In genomic region chr1:53739109-53739681, GRCh38 we compare ENCODE assay signal across 8 cellular contexts. TPM values are rescaled to one million over a fixed set of nuclear protein-coding genes. Genes with fewer than 3 reads are reported as not detected.
DNase-seq lines count a peak whose midpoint lies in the region; ATAC-seq and TF ChIP-seq lines count a peak whose summit lies in the region.

Gene GLIS1, minus strand, starts transcription at chr1:53739164. Its CDS starts 1,100 bp downstream, at chr1:53738064.

- peaks cover 59 to 86% (median 69%) of the 10 kb centered on the region in 3 donors for H3K27me3 Mint-ChIP-seq in CD14-positive monocyte (ENCODE audit: low read depth in 3 of 3)

- TF ChIP-seq CTCF in CD14-positive monocyte (IDR thresholded peaks at IDR 0.05): no peak

- peaks cover 0 to 14% (median 10%) of the 10 kb centered on the region in 7 donors for H3K9me3 Mint-ChIP-seq in CD14-positive monocyte

- peaks cover 0 to 3% of the 10 kb centered on the region in 2 donors for H3K36me3 Mint-ChIP-seq in CD14-positive monocyte

- peaks cover 12% of the 10 kb centered on the region for H3K4me1 Mint-ChIP-seq in CD14-positive monocyte

- H3K4me3 Mint-ChIP-seq in CD14-positive monocyte: peak within 1 kb of the TSS; percentile 75 to 86

- peak within 1 kb of the TSS in 1 of 7 donors; percentile 11 for H3K27ac Mint-ChIP-seq in CD14-positive monocyte

- DNase-seq in CD14-positive monocyte (ENCODE audit: low spot score): no peak
- DNase-seq in GM19240 (ENCODE audit: insufficient read length, low spot score): peak; percentile 89
- peak; percentile 73 to 97 for DNase-seq in NCI-H446 (lab: John Stamatoyannopoulos, UW)
- DNase-seq in activated T-cell treated with anti-CD3 and anti-CD28 coated beads for 1 hour (ENCODE audit: low read depth): peak; percentile 16
- DNase-seq in mucosa of gallbladder (ENCODE audit: low spot score): peak; percentile 68
- peak; percentile 33 for DNase-seq in stimulated activated CD8-positive, alpha-beta memory T cell treated with anti-CD3 and anti-CD28 coated beads, Interleukin-7, amount 100 ng/mL, for 24 hours (ENCODE audit: low read depth)

- intact Hi-C loops in CD14-positive monocyte (cut with micrococcal nuclease): no loop called here

- ATAC-seq in HG03342 (IDR thresholded peaks at IDR 0.05; ENCODE audit: unreplicated experiment) (peak; percentile 88), esophagus mucosa (peak; percentile 90)

RNA-seq across cellular contexts. Expression of gene GLIS1, which starts in this region (rescaled TPM):
- polyA plus RNA-seq in CD14-positive monocyte: not detected
- total RNA-seq in esophagus mucosa (0.20 TPM), mucosa of gallbladder (0.17 TPM)

Comparison
In these comparisons a context has a peak if more than half of its experiments do, and no peak if none do; other contexts are left out.
1. Peak in ATAC-seq in esophagus mucosa; RNA of the gene not detected or under 1 TPM.
2. Peak in DNase-seq in mucosa of gallbladder; RNA of the gene not detected or under 1 TPM.